1 cellular context compared by ENCODE assay signal in the genomic region with DNA sequence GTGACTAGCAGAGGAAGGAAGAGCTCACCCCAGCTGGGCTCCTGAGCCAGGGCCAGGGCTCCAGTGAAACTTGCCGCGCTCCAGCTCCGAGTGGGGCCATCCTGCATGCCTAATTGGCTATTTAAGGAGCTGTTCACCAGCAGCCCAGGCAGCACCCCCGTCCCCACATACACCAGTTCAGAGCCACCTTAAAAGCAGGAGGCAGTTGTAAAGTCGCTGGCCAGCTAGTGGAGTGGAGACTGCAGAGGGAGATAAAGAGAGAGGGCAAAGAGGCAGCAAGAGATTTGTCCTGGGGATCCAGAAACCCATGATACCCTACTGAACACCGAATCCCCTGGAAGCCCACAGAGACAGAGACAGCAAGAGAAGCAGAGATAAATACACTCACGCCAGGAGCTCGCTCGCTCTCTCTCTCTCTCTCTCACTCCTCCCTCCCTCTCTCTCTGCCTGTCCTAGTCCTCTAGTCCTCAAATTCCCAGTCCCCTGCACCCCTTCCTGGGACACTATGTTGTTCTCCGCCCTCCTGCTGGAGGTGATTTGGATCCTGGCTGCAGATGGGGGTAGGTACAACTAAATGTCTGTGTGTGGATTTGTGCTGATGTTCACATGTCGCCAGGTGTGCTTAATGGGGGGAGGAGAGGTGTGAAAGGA.
TF ChIP-seq lines count a peak whose summit lies in the region.

A gene (plus strand): TSS at position 151 of the 651 bp plus-strand sequence. CDS start 355 bp downstream, at position 506.

TF ChIP-seq in endothelial cell of umbilical vein, 7 proteins besides CTCF, POLR2A, EP300 and RAD21 (continued from another document):
- TF ChIP-seq GATA2 (IDR thresholded peaks at IDR 0.05; ENCODE audit: insufficient read depth, insufficient read length, low read depth, low read length): no peak
